ENCODE assay signal across 1 cellular context in the genomic region with DNA sequence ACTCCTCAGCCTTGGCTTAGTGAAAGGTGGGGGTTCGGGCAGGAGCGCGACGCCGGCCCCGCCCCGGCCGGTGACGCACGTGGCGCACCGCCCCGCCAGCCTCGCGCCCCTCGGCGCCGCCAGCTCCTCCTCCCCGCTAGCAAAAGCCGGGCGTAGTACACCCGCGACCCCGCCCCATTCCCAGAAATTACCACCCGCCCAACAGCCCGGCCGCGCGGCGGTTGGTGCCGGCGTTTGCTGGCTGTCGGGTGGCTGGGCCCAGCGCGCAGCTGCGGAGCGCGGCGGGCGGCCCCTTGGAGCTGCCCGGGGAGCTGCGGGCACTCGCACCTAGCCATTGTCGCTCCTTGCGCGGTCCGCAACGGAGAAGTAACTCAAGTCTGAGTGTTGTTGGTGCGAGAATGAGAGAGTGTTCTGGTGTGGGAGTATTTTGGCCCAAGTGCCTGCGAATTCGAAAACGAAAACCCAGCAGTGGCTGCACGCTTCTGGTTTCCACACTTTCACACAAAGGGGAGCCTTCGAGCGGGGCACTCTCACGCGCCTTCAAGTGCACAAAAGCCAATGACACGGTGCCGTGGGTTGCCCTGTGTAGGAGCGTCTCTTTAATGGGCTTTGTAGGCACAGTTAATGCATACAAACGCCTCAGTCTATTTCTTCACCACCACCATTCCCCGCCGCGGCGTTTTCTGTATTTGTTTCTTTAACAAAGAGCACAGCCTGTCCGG.
TF ChIP-seq lines count a peak whose summit lies in the region.

No MANE protein-coding gene starts in this region.

TF ChIP-seq in K562, 482 proteins besides CTCF, POLR2A, EP300 and RAD21 (continued from another document and continues in another):
- TF ChIP-seq PKNOX1 (IDR thresholded peaks at IDR 0.05): no peak
- peak in 1 of 2 experiments; percentile 35 for TF ChIP-seq AFF1 (IDR thresholded peaks at IDR 0.05; ENCODE audit: low read depth in 1 of 2, partially characterized antibody in 2 of 2)
- TF ChIP-seq ARID4B (CRISPR knock-in tag; IDR thresholded peaks at IDR 0.05): peak; percentile 74; the same call in 1 of the 2 replicates
- no peak for TF ChIP-seq JUN (IDR thresholded peaks at IDR 0.05; ENCODE audit: borderline replicate concordance, low read depth, low read length)
- TF ChIP-seq JUN (CRISPR knock-in tag; IDR thresholded peaks at IDR 0.05; ENCODE audit: borderline replicate concordance): peak; percentile 86; the same call in 1 of the 2 replicates
- TF ChIP-seq RB1 (IDR thresholded peaks at IDR 0.05; ENCODE audit: low read depth): peak; percentile 54
- peak; percentile 70 for TF ChIP-seq TBP (optimal IDR thresholded peaks at IDR 0.05; ENCODE audit: low read depth, low read length)
- TF ChIP-seq, protein P1, sequence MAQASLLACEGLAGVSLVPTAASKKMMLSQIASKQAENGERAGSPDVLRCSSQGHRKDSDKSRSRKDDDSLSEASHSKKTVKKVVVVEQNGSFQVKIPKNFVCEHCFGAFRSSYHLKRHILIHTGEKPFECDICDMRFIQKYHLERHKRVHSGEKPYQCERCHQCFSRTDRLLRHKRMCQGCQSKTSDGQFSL (CRISPR knock-in tag; IDR thresholded peaks at IDR 0.05): no peak
- TF ChIP-seq, protein P1 (tag; IDR thresholded peaks at IDR 0.05): no peak
- peak; percentile 30 for TF ChIP-seq SAP30 (IDR thresholded peaks at IDR 0.05; ENCODE audit: borderline replicate concordance, insufficient read depth, low read depth, low read length, poor library complexity, severe bottlenecking)
- no peak for TF ChIP-seq CEBPB (tag; IDR thresholded peaks at IDR 0.05)
- TF ChIP-seq POLR2G (IDR thresholded peaks at IDR 0.05; ENCODE audit: low read depth, low read length): peak; percentile 98
- TF ChIP-seq CBFA2T3 (IDR thresholded peaks at IDR 0.05): no peak
- TF ChIP-seq, protein P2, sequence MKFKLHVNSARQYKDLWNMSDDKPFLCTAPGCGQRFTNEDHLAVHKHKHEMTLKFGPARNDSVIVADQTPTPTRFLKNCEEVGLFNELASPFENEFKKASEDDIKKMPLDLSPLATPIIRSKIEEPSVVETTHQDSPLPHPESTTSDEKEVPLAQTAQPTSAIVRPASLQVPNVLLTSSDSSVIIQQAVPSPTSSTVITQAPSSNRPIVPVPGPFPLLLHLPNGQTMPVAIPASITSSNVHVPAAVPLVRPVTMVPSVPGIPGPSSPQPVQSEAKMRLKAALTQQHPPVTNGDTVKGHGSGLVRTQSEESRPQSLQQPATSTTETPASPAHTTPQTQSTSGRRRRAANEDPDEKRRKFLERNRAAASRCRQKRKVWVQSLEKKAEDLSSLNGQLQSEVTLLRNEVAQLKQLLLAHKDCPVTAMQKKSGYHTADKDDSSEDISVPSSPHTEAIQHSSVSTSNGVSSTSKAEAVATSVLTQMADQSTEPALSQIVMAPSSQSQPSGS (CRISPR knock-in tag; IDR thresholded peaks at IDR 0.05): no peak
- TF ChIP-seq HNRNPUL1 (IDR thresholded peaks at IDR 0.05; ENCODE audit: low read length): no peak
- TF ChIP-seq E2F3 (CRISPR knock-in tag; IDR thresholded peaks at IDR 0.05): 0 out of 2 replicates have a peak, but pooled peaks have one; percentile 8
- TF ChIP-seq EGR1 (conservative IDR thresholded peaks at IDR 0.05): no peak
- TF ChIP-seq TSHZ1 (CRISPR knock-in tag; IDR thresholded peaks at IDR 0.05): no peak
- peak; percentile 72; the same call in 1 of the 2 replicates for TF ChIP-seq ZNF511 (CRISPR knock-in tag; IDR thresholded peaks at IDR 0.05)
- TF ChIP-seq SNRNP70 (optimal IDR thresholded peaks at IDR 0.05; ENCODE audit: low read depth, low read length): no peak
- no peak for TF ChIP-seq NFXL1 (CRISPR knock-in tag; IDR thresholded peaks at IDR 0.05)
- TF ChIP-seq ZFP36 (IDR thresholded peaks at IDR 0.05; ENCODE audit: low read depth, low read length, partially characterized antibody): no peak
- peak; percentile 63 for TF ChIP-seq CREB1 (IDR thresholded peaks at IDR 0.05)
- TF ChIP-seq CREB1 (CRISPR knock-in tag; IDR thresholded peaks at IDR 0.05): peak; percentile 28; the same call in 1 of the 2 replicates
- TF ChIP-seq L3MBTL2 (IDR thresholded peaks at IDR 0.05): peak; percentile 93
- TF ChIP-seq KAT7 (CRISPR knock-in tag; IDR thresholded peaks at IDR 0.05; ENCODE audit: borderline replicate concordance): 0 out of 2 replicates have a peak, but pooled peaks have one; percentile 27
- TF ChIP-seq ZKSCAN1 (IDR thresholded peaks at IDR 0.05; ENCODE audit: low read depth, low read length): peak; percentile 49; the same call in 1 of the 2 replicates
- TF ChIP-seq ZNF124 (CRISPR knock-in tag; IDR thresholded peaks at IDR 0.05): no peak
- 0 out of 2 replicates have a peak, but pooled peaks have one; percentile 27 for TF ChIP-seq BRD4 (IDR thresholded peaks at IDR 0.05)
- TF ChIP-seq E2F4 (CRISPR knock-in tag; IDR thresholded peaks at IDR 0.05; ENCODE audit: low read depth): no peak
- TF ChIP-seq REST (CRISPR knock-in tag; IDR thresholded peaks at IDR 0.05; ENCODE audit: low read depth): no peak
- TF ChIP-seq ZBTB8A (IDR thresholded peaks at IDR 0.05; ENCODE audit: partially characterized antibody): no peak
- TF ChIP-seq SRSF7 (optimal IDR thresholded peaks at IDR 0.05; ENCODE audit: low read depth, low read length): no peak
